In the genomic region with DNA sequence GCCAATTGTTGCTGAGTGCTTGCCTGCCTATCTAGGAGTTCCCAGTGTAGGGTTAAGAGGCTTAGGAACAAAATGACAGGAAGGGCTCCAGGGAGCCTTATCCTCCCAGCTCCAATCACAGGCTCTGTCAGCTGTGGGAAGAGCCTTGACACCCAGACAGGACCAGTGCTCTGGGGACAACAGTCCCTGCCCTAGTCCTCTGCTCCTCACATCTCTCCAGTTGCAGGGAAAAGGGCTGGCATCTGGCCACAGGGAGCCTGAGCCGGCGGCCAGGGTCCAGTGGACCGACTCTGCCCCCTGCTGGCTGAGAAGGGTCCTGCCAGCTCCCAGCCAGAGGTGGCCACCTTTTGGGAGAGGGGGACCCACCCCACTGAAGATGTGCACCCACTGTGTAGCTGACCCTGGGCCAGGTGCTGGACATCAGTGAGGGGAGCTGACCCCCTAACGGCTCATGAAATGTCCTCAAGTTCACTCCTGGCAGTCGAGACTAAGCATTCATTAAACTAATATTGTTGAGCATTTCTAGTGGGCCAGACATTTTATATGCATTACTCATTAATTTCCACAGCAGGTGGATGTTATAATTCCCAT, we compare ENCODE assay signal across 8 cellular contexts. TPM values are rescaled to one million over a fixed set of nuclear protein-coding genes. Genes with fewer than 3 reads are reported as not detected.
DNase-seq lines count a peak whose midpoint lies in the region; ATAC-seq lines count a peak whose summit lies in the region.

No MANE protein-coding gene starts in this region.

- POLR2A ChIA-PET in activated CD4-positive, alpha-beta memory T cell treated with anti-CD3 and anti-CD28 coated beads, Interleukin-2, amount 10 ng/mL, durations not matched to agents 7 days and 5 days (lab: Charles Lee): interaction anchor here (0.9 to 12.9 kb wide), 13 partner anchors 11 to 277 kb away, joined by 3 to 225 read pairs (median 8); a partner anchor contains a TSS

- no peak for ATAC-seq in stimulated activated naive CD8-positive, alpha-beta T cell treated with anti-CD3 and anti-CD28 coated beads, Interleukin-15, Interleukin-2, amounts not matched to agents 100 U/mL and 50 U/mL, for 24 hours
- ATAC-seq in HG02623 (IDR thresholded peaks at IDR 0.05; ENCODE audit: unreplicated experiment): no peak

- H3K4me3 Mint-ChIP-seq in activated CD4-positive, alpha-beta memory T cell treated with anti-CD3 and anti-CD28 coated beads, Interleukin-2, amount 10 ng/mL, durations not matched to agents 7 days and 5 days: no peak overlapping the region

- CTCF ChIA-PET in activated CD4-positive, alpha-beta memory T cell treated with anti-CD3 and anti-CD28 coated beads, Interleukin-2, amount 10 ng/mL, durations not matched to agents 7 days and 5 days (lab: Charles Lee): interaction anchor here (0.8 to 5.1 kb wide), 41 partner anchors 10 to 381 kb away, joined by 3 to 89 read pairs (median 6); a partner anchor contains a TSS

- H3K27me3 Mint-ChIP-seq in activated CD4-positive, alpha-beta memory T cell treated with anti-CD3 and anti-CD28 coated beads, Interleukin-2, amount 10 ng/mL, durations not matched to agents 7 days and 5 days: no peaks in the 10 kb centered on the region

- H3K9me3 Mint-ChIP-seq in activated CD4-positive, alpha-beta memory T cell treated with anti-CD3 and anti-CD28 coated beads, Interleukin-2, amount 10 ng/mL, durations not matched to agents 7 days and 5 days: no peaks in the 10 kb centered on the region

- H3K4me1 Mint-ChIP-seq in activated CD4-positive, alpha-beta memory T cell treated with anti-CD3 and anti-CD28 coated beads, Interleukin-2, amount 10 ng/mL, durations not matched to agents 7 days and 5 days: peaks cover 66% of the 10 kb centered on the region

- H3K27ac Mint-ChIP-seq in activated CD4-positive, alpha-beta memory T cell treated with anti-CD3 and anti-CD28 coated beads, Interleukin-2, amount 10 ng/mL, durations not matched to agents 7 days and 5 days: peak overlapping the region; percentile 64

- peaks cover 53% of the 10 kb centered on the region for H3K36me3 Mint-ChIP-seq in activated CD4-positive, alpha-beta memory T cell treated with anti-CD3 and anti-CD28 coated beads, Interleukin-2, amount 10 ng/mL, durations not matched to agents 7 days and 5 days (ENCODE audit: low read depth)

- DNase-seq in NCI-H345 (lab: John Stamatoyannopoulos, UW): peak; percentile 49
- no peak for DNase-seq in NCI-H345 treated with DMSO at 0.1 percent for 48 hours (lab: John Stamatoyannopoulos, UW; ENCODE audit: unreplicated experiment)
- DNase-seq in NCI-H2196 (lab: John Stamatoyannopoulos, UW; ENCODE audit: unreplicated experiment): peak; percentile 68
- peak; percentile 71 for DNase-seq in activated CD4-positive, alpha-beta memory T cell treated with anti-CD3 and anti-CD28 coated beads, Interleukin-2, amount 10 ng/mL, durations not matched to agents 7 days and 5 days
- DNase-seq in effector CD4-positive, alpha-beta T cell: peak; percentile 58
- DNase-seq in lung microvascular endothelial cell (ENCODE audit: low read depth in 2 of 2): peak; percentile 78 to 81
- DNase-seq in stimulated activated naive CD8-positive, alpha-beta T cell treated with anti-CD3 and anti-CD28 coated beads, Interleukin-15, Interleukin-2, amounts not matched to agents 100 U/mL and 50 U/mL, for 24 hours: peak; percentile 86

RNA-seq across cellular contexts. Expression of a gene that starts 17.6 kb away (rescaled TPM):
- total RNA-seq in activated CD4-positive, alpha-beta memory T cell treated with anti-CD3 and anti-CD28 coated beads, Interleukin-2, amount 10 ng/mL, durations not matched to agents 7 days and 5 days: 10 to 100 TPM; 23.8 to 26.7 TPM
- total RNA-seq in lung microvascular endothelial cell: 16.8 and 21.6 TPM in 2 replicates
